Comparison of ENCODE assay signal across 9 cellular contexts in genomic region chr2:219073413-219074129, GRCh38.
DNase-seq lines count a peak whose midpoint lies in the region; ATAC-seq and TF ChIP-seq lines count a peak whose summit lies in the region.
"Had no signal": no experiment of that assay in that cellular context is flagged by ENCODE, and none has a peak within 500 bp of the region (broad histone marks: within the 10 kb centered on the region; RNA-seq: fewer than 3 reads in every experiment).

No MANE protein-coding gene starts in this region.

- H3K27me3 ChIP-seq in adipocyte (replicated peaks; ENCODE audit: control insufficient read depth, insufficient read depth, low read length): no peaks in the 10 kb centered on the region

- no peak for ATAC-seq in GM19351 (IDR thresholded peaks at IDR 0.05; ENCODE audit: unreplicated experiment)
- ATAC-seq in HG03097 (IDR thresholded peaks at IDR 0.05; ENCODE audit: low FRiP score, unreplicated experiment): no peak
- no peak for ATAC-seq in GM21381 (IDR thresholded peaks at IDR 0.05; ENCODE audit: unreplicated experiment)

- no peaks in the 10 kb centered on the region for H3K9me3 ChIP-seq in adipocyte (ENCODE audit: control insufficient read depth, low read length)

- peaks cover 35% of the 10 kb centered on the region for H3K36me3 ChIP-seq in adipocyte (ENCODE audit: control insufficient read depth, insufficient read depth, low read length, severe bottlenecking)

- DNase-seq in AG20443 (ENCODE audit: low spot score) (peak; percentile 72), NCI-H2171 (lab: John Stamatoyannopoulos, UW) (peak; percentile 62), adipocyte (ENCODE audit: low read depth) (peak; percentile 73), islet precursor cell (peak; percentile 78)
- DNase-seq: left cardiac atrium had no signal

- peak; percentile 76 for TF ChIP-seq CTCF in GM12872 (IDR thresholded peaks at IDR 0.05; ENCODE audit: insufficient read depth, low read depth, low read length)

- H3K4me3 ChIP-seq in adipocyte (ENCODE audit: low read length): no peak overlapping the region

- no peaks in the 10 kb centered on the region for H3K4me1 ChIP-seq in adipocyte (ENCODE audit: control insufficient read depth, insufficient read depth, low read length)

- H3K9ac ChIP-seq in adipocyte (ENCODE audit: low read length): no peak overlapping the region
